In the genomic region with DNA sequence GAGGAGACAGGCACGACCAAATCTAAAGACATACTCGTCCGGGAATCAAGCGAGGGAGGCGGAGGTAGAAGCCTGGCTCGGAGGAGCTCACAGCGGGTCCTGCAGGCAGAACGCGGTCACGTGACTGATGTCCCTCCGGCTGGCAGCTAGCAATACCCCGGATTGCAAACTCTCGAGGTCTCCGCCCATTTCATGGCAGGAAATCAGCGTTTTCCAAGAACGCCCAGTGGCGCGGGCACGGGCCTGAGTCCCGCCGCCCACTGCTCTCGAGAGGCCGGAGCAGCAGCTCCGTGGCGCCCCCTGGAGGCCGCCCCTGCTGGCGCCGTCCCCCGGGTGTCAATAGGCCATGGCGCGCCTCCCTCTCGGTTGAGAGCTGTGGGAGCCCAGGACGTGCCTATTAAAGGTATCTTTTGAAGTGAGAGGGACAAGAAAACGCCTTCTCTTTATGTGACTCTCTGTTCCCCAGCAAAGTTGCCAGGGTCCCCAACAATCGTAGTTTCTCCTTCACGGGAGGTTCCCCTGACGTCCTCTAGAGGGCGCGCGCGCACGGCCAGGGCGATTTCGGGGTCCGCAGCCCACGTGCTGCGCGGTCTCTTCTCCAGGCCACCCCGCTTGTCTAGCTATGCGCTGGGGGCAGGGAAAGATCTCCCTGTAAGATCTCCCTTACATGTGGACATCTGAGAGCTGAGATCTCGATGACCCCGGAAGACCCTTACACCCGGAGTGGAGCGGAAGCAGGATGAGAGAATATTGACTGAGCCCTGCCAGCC, we compare ENCODE assay signal across 8 cellular contexts. TPM values are rescaled to one million over a fixed set of nuclear protein-coding genes. Genes with fewer than 3 reads are reported as not detected.
DNase-seq lines count a peak whose midpoint lies in the region; ATAC-seq, FAIRE-seq and TF ChIP-seq lines count a peak whose summit lies in the region.

No MANE protein-coding gene starts in this region.

- FAIRE-seq in H1 (lab: Jason Lieb, UNC): peak; percentile 87

- no peak overlapping the region for H2BK20ac ChIP-seq in H1 (ENCODE audit: low read length)

- no peak overlapping the region for H2BK15ac ChIP-seq in H1 (ENCODE audit: low read length)

- H3K23ac ChIP-seq in H1 (ENCODE audit: insufficient read length): no peak overlapping the region

- H3K4ac ChIP-seq in H1 (replicated peaks; ENCODE audit: insufficient read length, low read depth, low read length): peak overlapping the region; percentile 0

- peak overlapping the region; percentile 79 for H3K9ac ChIP-seq in HUES48 (ENCODE audit: low read depth, low read length)
- peak overlapping the region; percentile 55 to 70 (median 64) for H3K9ac ChIP-seq in H1 (replicated peaks in 1 of 4; ENCODE audit: extremely low read depth in 1 of 4, low read depth in 3 of 4, low read length in 3 of 4)

- DNase-seq in CD4-positive, alpha-beta T cell: peak; percentile 34 to 69 (median 49)
- DNase-seq in NOMO-1 treated with dmso at 0.1 percent for 144 hours (lab: John Stamatoyannopoulos, UW; ENCODE audit: unreplicated experiment): peak; percentile 80
- DNase-seq in activated CD8-positive, alpha-beta memory T cell treated with anti-CD3 and anti-CD28 coated beads, Interleukin-2, amount 10 ng/mL, durations not matched to agents 7 days and 5 days: peak; percentile 81
- DNase-seq in H1 (ENCODE audit: low read depth in 1 of 2, low spot score in 2 of 2): peak; percentile 88 to 93
- peak; percentile 86 for DNase-seq in medulla oblongata (ENCODE audit: extremely low spot score)
- peak; percentile 31 to 66 (median 33) for DNase-seq in stimulated activated CD4-positive, alpha-beta T cell treated with anti-CD3 and anti-CD28 coated beads, TNF-alpha, amount 100 ng/mL, for 24 hours (ENCODE audit: low read depth in 3 of 3)

- no peak for TF ChIP-seq EP300 in H1 (IDR thresholded peaks at IDR 0.05; ENCODE audit: borderline replicate concordance in 1 of 2, low read depth in 2 of 2, low read length in 2 of 2)

- no peaks in the 10 kb centered on the region for H3K9me3 Mint-ChIP-seq in CD4-positive, alpha-beta T cell
- H3K9me3 Mint-ChIP-seq in activated CD8-positive, alpha-beta memory T cell treated with anti-CD3 and anti-CD28 coated beads, Interleukin-2, amount 10 ng/mL, durations not matched to agents 7 days and 5 days (ENCODE audit: low read depth): no peaks in the 10 kb centered on the region

- no peaks in the 10 kb centered on the region for H3K9me3 ChIP-seq in CD4-positive, alpha-beta T cell (ENCODE audit: control insufficient read depth, low read length)
- H3K9me3 ChIP-seq in HUES48 (ENCODE audit: control insufficient read depth, insufficient read depth, low read length) (no peaks in the 10 kb centered on the region), H1 (ENCODE audit: insufficient read depth in 2 of 2, low read depth in 1 of 2, low read length in 1 of 2) (no peaks in the 10 kb centered on the region)

- H3K27me3 Mint-ChIP-seq in CD4-positive, alpha-beta T cell: no peaks in the 10 kb centered on the region
- peaks cover 18% of the 10 kb centered on the region for H3K27me3 Mint-ChIP-seq in activated CD8-positive, alpha-beta memory T cell treated with anti-CD3 and anti-CD28 coated beads, Interleukin-2, amount 10 ng/mL, durations not matched to agents 7 days and 5 days

- no peaks in the 10 kb centered on the region for H4K20me1 ChIP-seq in H1 (replicated peaks in 1 of 2; ENCODE audit: control insufficient read depth in 1 of 2, insufficient read depth in 2 of 2, low read length in 2 of 2)

- H3K4me1 Mint-ChIP-seq in CD4-positive, alpha-beta T cell (ENCODE audit: low read depth): peaks cover 5% of the 10 kb centered on the region
- H3K4me1 Mint-ChIP-seq in activated CD8-positive, alpha-beta memory T cell treated with anti-CD3 and anti-CD28 coated beads, Interleukin-2, amount 10 ng/mL, durations not matched to agents 7 days and 5 days: peaks cover 8% of the 10 kb centered on the region

- peak overlapping the region; percentile 60; the same call in 1 of the 2 replicates for H4K8ac ChIP-seq in H1 (ENCODE audit: extremely low read depth, insufficient read depth, low read length)

- peak overlapping the region; percentile 43 for H3K56ac ChIP-seq in H1 (replicated peaks; ENCODE audit: insufficient read length, low read depth, low read length)

- no peaks in the 10 kb centered on the region for H3K23me2 ChIP-seq in H1 (ENCODE audit: low read depth, low read length)

- H3K4me3 Mint-ChIP-seq in CD4-positive, alpha-beta T cell: peak overlapping the region; percentile 85
- peak overlapping the region; percentile 77 for H3K4me3 Mint-ChIP-seq in activated CD8-positive, alpha-beta memory T cell treated with anti-CD3 and anti-CD28 coated beads, Interleukin-2, amount 10 ng/mL, durations not matched to agents 7 days and 5 days

- H3K18ac ChIP-seq in H1 (ENCODE audit: extremely low read depth, low read length): peak overlapping the region; percentile 56; the same call in 1 of the 2 replicates

- no peak overlapping the region for H3K27ac ChIP-seq in CD4-positive, alpha-beta T cell (ENCODE audit: low read depth, low read length)
- peak overlapping the region; percentile 60 for H3K27ac ChIP-seq in HUES48 (ENCODE audit: low read depth, low read length)
- peak overlapping the region; percentile 38; the same call in 1 of the 2 replicates for H3K27ac ChIP-seq in H1 (ENCODE audit: low read depth, low read length)

- POLR2A ChIA-PET in CD4-positive, alpha-beta T cell (lab: Charles Lee): interaction anchor here (0.9 kb wide), 1 partner anchor 417 kb away, joined by 3 read pairs; no protein-coding TSS in a partner anchor
- POLR2A ChIA-PET in H1 (lab: Charles Lee; ENCODE audit: partially characterized antibody): interaction anchor here (0.5 to 2.3 kb wide), 8 partner anchors 13 to 435 kb away, joined by 3 to 8 read pairs (median 4); partner anchors contain the start of gene RBFOX2

- H2AFZ ChIP-seq in H1 (ENCODE audit: low read length): peak overlapping the region; percentile 89

- H3K14ac ChIP-seq in H1 (ENCODE audit: insufficient read length): no peak overlapping the region

- H3K27ac Mint-ChIP-seq in CD4-positive, alpha-beta T cell: no peak overlapping the region
- peak overlapping the region; percentile 80 for H3K27ac Mint-ChIP-seq in activated CD8-positive, alpha-beta memory T cell treated with anti-CD3 and anti-CD28 coated beads, Interleukin-2, amount 10 ng/mL, durations not matched to agents 7 days and 5 days

- no peaks in the 10 kb centered on the region for H3K36me3 Mint-ChIP-seq in CD4-positive, alpha-beta T cell (ENCODE audit: low read depth)
- no peaks in the 10 kb centered on the region for H3K36me3 Mint-ChIP-seq in activated CD8-positive, alpha-beta memory T cell treated with anti-CD3 and anti-CD28 coated beads, Interleukin-2, amount 10 ng/mL, durations not matched to agents 7 days and 5 days

- no peaks in the 10 kb centered on the region for H3K36me3 ChIP-seq in HUES48 (ENCODE audit: control insufficient read depth, insufficient read depth, low read length)
- no peaks in the 10 kb centered on the region for H3K36me3 ChIP-seq in H1 (ENCODE audit: control insufficient read depth in 2 of 4, insufficient read depth in 4 of 4, low read length in 3 of 4)

- WGBS in H1 (ENCODE audit: extremely low coverage in 1 of 2, insufficient coverage in 1 of 2, insufficient read length in 1 of 2, insufficient replicate concordance in 2 of 2, low coverage in 1 of 2, low lambda C conversion rate in 2 of 2, missing lambda C conversion rate in 1 of 2), 2 experiments: 10% methylated on average over 45 of the region's 54 CpGs; no CpG with 5 or more reads in 1 of the 2 experiments

- ATAC-seq in CD4-positive, alpha-beta T cell (ENCODE audit: poor library complexity): peak; percentile 86
- ATAC-seq in activated CD8-positive, alpha-beta memory T cell treated with anti-CD3 and anti-CD28 coated beads, Interleukin-2, amount 10 ng/mL, durations not matched to agents 7 days and 5 days: peak; percentile 87
- no peak for ATAC-seq in HG03196 (IDR thresholded peaks at IDR 0.05; ENCODE audit: unreplicated experiment)

- no peak overlapping the region for H4K91ac ChIP-seq in H1 (replicated peaks; ENCODE audit: insufficient read length, low read length)

- no peak overlapping the region for H2BK120ac ChIP-seq in H1 (replicated peaks; ENCODE audit: low read depth, low read length)

- H3K4me3 ChIP-seq in HUES48 (ENCODE audit: low read depth, low read length): peak overlapping the region; percentile 66
- H3K4me3 ChIP-seq in H1 (ENCODE audit: extremely low read depth in 1 of 4, insufficient read depth in 2 of 4, low read depth in 3 of 4, low read length in 4 of 4): peak overlapping the region; percentile 36 to 60 (median 40)

- H3K4me2 ChIP-seq in H1 (ENCODE audit: insufficient read depth in 1 of 2, low read depth in 2 of 2, low read length in 2 of 2): peak overlapping the region; percentile 73 to 84

- TF ChIP-seq CTCF in CD4-positive, alpha-beta T cell (IDR thresholded peaks at IDR 0.05): peak; percentile 100
- peak; percentile 78 to 88 (median 85) for TF ChIP-seq CTCF in H1 (IDR thresholded peaks at IDR 0.05; ENCODE audit: control extremely low read depth in 1 of 3, insufficient read depth in 1 of 3, low read depth in 1 of 3, low read length in 3 of 3)

- H3K4me1 ChIP-seq in HUES48 (ENCODE audit: control insufficient read depth, insufficient read depth, low read length): 0 out of 2 replicates have a peak, but pooled peaks cover 5% of the 10 kb centered on the region
- H3K4me1 ChIP-seq in H1 (replicated peaks in 1 of 4; ENCODE audit: control insufficient read depth in 3 of 4, insufficient read depth in 4 of 4, low read length in 3 of 4): peaks cover 0 to 5% (median 3%) of the 10 kb centered on the region in 4 experiments; a peak in 4 of 7 replicates

- no peaks in the 10 kb centered on the region for H3K79me2 ChIP-seq in H1 (ENCODE audit: control insufficient read depth in 1 of 2, insufficient read depth in 2 of 2, low read length in 2 of 2)

- H3K27me3 ChIP-seq in CD4-positive, alpha-beta T cell (ENCODE audit: control insufficient read depth, insufficient read depth, low read length): no peaks in the 10 kb centered on the region
- H3K27me3 ChIP-seq in HUES48 (ENCODE audit: control insufficient read depth, insufficient read depth, low read length) (no peaks in the 10 kb centered on the region), H1 (replicated peaks in 1 of 4; ENCODE audit: control insufficient read depth in 3 of 4, extremely low read depth in 1 of 4, insufficient read depth in 3 of 4, low read length in 3 of 4) (peaks cover 0 to 4% (median 0%) of the 10 kb centered on the region in 4 experiments; a peak in 1 of 7 replicates)

- peak; percentile 50 to 67 for TF ChIP-seq RAD21 in H1 (IDR thresholded peaks at IDR 0.05 in 1 of 2, conservative IDR thresholded peaks at IDR 0.05 in 1 of 2; ENCODE audit: low read depth in 2 of 2, low read length in 2 of 2)

- H4K5ac ChIP-seq in H1 (ENCODE audit: insufficient read length, low read depth, low read length): peak overlapping the region; percentile 41

- CTCF ChIA-PET in CD4-positive, alpha-beta T cell (lab: Charles Lee): interaction anchor here (0.7 to 2.1 kb wide), 27 partner anchors 9 to 1363 kb away, joined by 3 to 15 read pairs (median 3); partner anchors contain the start of genes APOL6 and RBFOX2
- CTCF ChIA-PET in activated CD8-positive, alpha-beta memory T cell treated with anti-CD3 and anti-CD28 coated beads, Interleukin-2, amount 10 ng/mL, durations not matched to agents 7 days and 5 days (lab: Charles Lee): interaction anchor here (0.7 to 4.1 kb wide), 92 partner anchors 10 to 760 kb away, joined by 3 to 70 read pairs (median 4); partner anchors contain the start of genes APOL1, APOL2, APOL6 and RASD2
- CTCF ChIA-PET in H1 (lab: Charles Lee; ENCODE audit: partially characterized antibody): interaction anchor here (0.6 to 4.6 kb wide), 96 partner anchors 10 to 1918 kb away, joined by 3 to 55 read pairs (median 5); partner anchors contain the start of gene RBFOX2

- H2AK5ac ChIP-seq in H1 (ENCODE audit: low read depth, low read length): no peak overlapping the region

- peak overlapping the region; percentile 72 for H2BK12ac ChIP-seq in H1 (ENCODE audit: low read depth, low read length)

- no peaks in the 10 kb centered on the region for H3K79me1 ChIP-seq in H1 (ENCODE audit: low read depth, low read length)

- TF ChIP-seq POLR2A in H1 (IDR thresholded peaks at IDR 0.05; ENCODE audit: control extremely low read depth in 1 of 2, low read depth in 2 of 2, low read length in 2 of 2): peak in 1 of 2 experiments; percentile 86; a peak in 2 of 3 replicates

- H2BK5ac ChIP-seq in H1 (ENCODE audit: low read depth, low read length): 0 out of 2 replicates have a peak overlapping the region, but pooled peaks have one; percentile 53

- intact Hi-C loops in CD4-positive, alpha-beta T cell (cut with DNase I, micrococcal nuclease): loop anchor here (1.0 to 2.0 kb wide), 5 partner anchors 39 to 439 kb away; no protein-coding TSS in a partner anchor

RNA-seq across cellular contexts. Expression of gene RBFOX2, which starts 37.3 kb away (rescaled TPM):
- 1 to 10 TPM; 1.9 to 2.4 TPM for total RNA-seq in CD4-positive, alpha-beta T cell
- 1 to 10 TPM in 1 of 2 experiments, under 1 TPM in 1; 0.99 to 1.9 TPM for total RNA-seq in activated CD8-positive, alpha-beta memory T cell treated with anti-CD3 and anti-CD28 coated beads, Interleukin-2, amount 10 ng/mL, durations not matched to agents 7 days and 5 days
- total RNA-seq in H1 (2021; fragmentation: NEBNext Ultra II Directional; extraction: Animal tissue kit (Norgen Biotek cat#: 25700)): 108 and 121 TPM in 2 replicates
- 122 and 138 TPM in 2 replicates for polyA plus RNA-seq in H1 (2011; rRNA removed)
- polyA plus RNA-seq in H1 (2011; cell fraction: cytosol; rRNA removed): 125 TPM
- polyA plus RNA-seq in H1 (2011; cell fraction: nucleus; rRNA removed): 169 TPM
- 66.5 to 88.5 TPM (median 83.3 TPM) in 4 replicates for polyA plus RNA-seq in H1 (2012, experiment 1 of 2)
- polyA plus RNA-seq in H1 (2012, experiment 2 of 2): 21.5 TPM
- polyA plus RNA-seq in H1 (2013, experiment 1 of 2): 74.2 TPM
- 74.1 TPM for polyA plus RNA-seq in H1 (2013, experiment 2 of 2)
- polyA minus RNA-seq in H1 (2011; rRNA and poly(A)+ RNA removed): 181 and 254 TPM in 2 replicates
- 83.7 TPM for polyA minus RNA-seq in H1 (2011; cell fraction: cytosol; rRNA and poly(A)+ RNA removed)
- polyA minus RNA-seq in H1 (2011; cell fraction: nucleus; rRNA and poly(A)+ RNA removed): 129 TPM

Comparison
In these comparisons a context has a peak if more than half of its experiments do, and no peak if none do; other contexts are left out.
1. DNase-seq: peak in every context shown above with its lines; median percentile 90 in H1; 86 in medulla oblongata; 81 in activated CD8-positive, alpha-beta memory T cell treated with anti-CD3 and anti-CD28 coated beads, Interleukin-2, amount 10 ng/mL, durations not matched to agents 7 days and 5 days; 80 in NOMO-1 treated with dmso at 0.1 percent for 144 hours; 49 in CD4-positive, alpha-beta T cell; 33 in stimulated activated CD4-positive, alpha-beta T cell treated with anti-CD3 and anti-CD28 coated beads, TNF-alpha, amount 100 ng/mL, for 24 hours.
2. RNA of gene RBFOX2, which starts 37.3 kb away (total RNA-seq): 108 to 121 TPM in H1; 1.9 to 2.4 TPM in CD4-positive, alpha-beta T cell and 0.99 to 1.9 TPM in activated CD8-positive, alpha-beta memory T cell treated with anti-CD3 and anti-CD28 coated beads, Interleukin-2, amount 10 ng/mL, durations not matched to agents 7 days and 5 days; every median in the first group is over 10 times any median in the second.